In the genomic region with DNA sequence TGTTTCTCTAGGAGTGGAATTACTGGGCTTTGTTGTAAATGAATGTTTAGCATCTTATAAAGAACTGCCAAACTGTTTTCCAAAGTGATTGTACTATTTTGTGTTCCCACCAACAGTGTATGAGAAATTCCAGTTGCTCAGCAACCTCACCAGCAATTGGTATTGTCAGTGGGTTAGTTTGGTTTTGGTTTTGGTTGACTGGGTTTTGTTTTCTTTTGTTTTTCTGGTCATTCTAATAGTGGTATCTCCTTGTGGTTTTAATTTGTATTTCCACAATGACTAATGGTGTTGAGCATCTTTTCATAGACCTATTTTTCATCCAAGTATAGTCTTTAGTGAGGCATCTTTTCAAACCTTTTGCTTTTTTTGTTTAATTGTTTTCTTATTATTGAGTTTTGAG, we compare ENCODE assay signal across 8 cellular contexts. TPM values are rescaled to one million over a fixed set of nuclear protein-coding genes. Genes with fewer than 3 reads are reported as not detected.
DNase-seq lines count a peak whose midpoint lies in the region; ATAC-seq and TF ChIP-seq lines count a peak whose summit lies in the region.

No MANE protein-coding gene starts in this region.

- no peaks in the 10 kb centered on the region for H3K79me1 ChIP-seq in neuronal stem cell (ENCODE audit: low read depth, low read length)

- H3K18ac ChIP-seq in neuronal stem cell (ENCODE audit: low read length), result no peak overlapping the region

- ATAC-seq in GM19023 (IDR thresholded peaks at IDR 0.05; ENCODE audit: unreplicated experiment) (peak; percentile 90), HG02840 (IDR thresholded peaks at IDR 0.05; ENCODE audit: low FRiP score, unreplicated experiment) (peak; percentile 86), WTC11 (no peak)

- no peak overlapping the region for H2BK12ac ChIP-seq in neuronal stem cell (ENCODE audit: low read length)

- no peaks in the 10 kb centered on the region for H3K9me3 Mint-ChIP-seq in WTC11

- CTCF ChIA-PET in WTC11 (lab: Charles Lee), result interaction anchor here (1.2 kb wide), 1 partner anchor 18 kb away, joined by 3 read pairs; no protein-coding TSS in a partner anchor

- H3K4me3 ChIP-seq in neuronal stem cell (ENCODE audit: low read length in 2 of 2), result no peak overlapping the region

- H3K14ac ChIP-seq in neuronal stem cell (ENCODE audit: low read length), result no peak overlapping the region

- no peak overlapping the region for H3K4me3 Mint-ChIP-seq in WTC11

- POLR2A ChIA-PET in WTC11 (lab: Charles Lee), result no interaction called here

- H3K27me3 Mint-ChIP-seq in WTC11 (ENCODE audit: low read depth), result no peaks in the 10 kb centered on the region

- H2BK120ac ChIP-seq in neuronal stem cell (ENCODE audit: low read depth, low read length), result no peak overlapping the region

- H2AFZ ChIP-seq in neuronal stem cell (ENCODE audit: low read length), result peak overlapping the region; percentile 18

- H3K36me3 ChIP-seq in neuronal stem cell (replicated peaks in 1 of 2; ENCODE audit: control insufficient read depth in 2 of 2, insufficient read depth in 2 of 2, low read length in 2 of 2), result no peaks in the 10 kb centered on the region

- no peak overlapping the region for H3K27ac ChIP-seq in neuronal stem cell (replicated peaks; ENCODE audit: low read length)

- H2AK5ac ChIP-seq in neuronal stem cell (ENCODE audit: low read depth, low read length), result no peak overlapping the region

- H2BK15ac ChIP-seq in neuronal stem cell (ENCODE audit: low read length), result no peak overlapping the region

- TF ChIP-seq CTCF in WTC11 (IDR thresholded peaks at IDR 0.05), result no peak

- no peak overlapping the region for H4K91ac ChIP-seq in neuronal stem cell (ENCODE audit: low read depth, low read length, poor library complexity)

- no peaks in the 10 kb centered on the region for H3K27me3 ChIP-seq in neuronal stem cell (ENCODE audit: control insufficient read depth in 3 of 3, insufficient read depth in 3 of 3, low read depth in 1 of 3, low read length in 3 of 3)

- H3K36me3 Mint-ChIP-seq in WTC11, result no peaks in the 10 kb centered on the region

- H3K9ac ChIP-seq in neuronal stem cell (ENCODE audit: low read depth, low read length, poor library complexity), result no peak overlapping the region

- peak overlapping the region; percentile 26 for H3K27ac Mint-ChIP-seq in WTC11

- no peak overlapping the region for H4K8ac ChIP-seq in neuronal stem cell (ENCODE audit: low read depth, low read length)

- H3K9me3 ChIP-seq in neuronal stem cell (replicated peaks in 1 of 2; ENCODE audit: control insufficient read depth in 2 of 2, insufficient read depth in 1 of 2, low read depth in 1 of 2, low read length in 2 of 2), result peaks cover 0 to 13% of the 10 kb centered on the region in 2 donors

- no peak overlapping the region for H3K23ac ChIP-seq in neuronal stem cell (ENCODE audit: low read depth, low read length, poor library complexity)

- H3K4me2 ChIP-seq in neuronal stem cell (ENCODE audit: insufficient read depth, low read length, poor library complexity, severe bottlenecking), result no peak overlapping the region

- no peak overlapping the region for H3K4ac ChIP-seq in neuronal stem cell (ENCODE audit: low read length)

- no peak for DNase-seq in WTC11 (ENCODE audit: low spot score)
- no peak for DNase-seq in neuronal stem cell (ENCODE audit: low spot score)
- DNase-seq in pons (ENCODE audit: low spot score), result no peak
- no peak for DNase-seq in putamen (ENCODE audit: low spot score)
- no peak for DNase-seq in NCI-H524 (lab: John Stamatoyannopoulos, UW)
- no peak for DNase-seq in SIG-M5 treated with dmso at 0.1 percent for 504 hours (lab: John Stamatoyannopoulos, UW; ENCODE audit: unreplicated experiment)

- no peak overlapping the region for H2BK5ac ChIP-seq in neuronal stem cell (ENCODE audit: low read length)

- H3K4me1 ChIP-seq in neuronal stem cell (ENCODE audit: control insufficient read depth in 2 of 2, insufficient read depth in 1 of 2, low read depth in 1 of 2, low read length in 2 of 2), result peaks cover 7 to 36% of the 10 kb centered on the region in 2 donors

- H3K4me1 Mint-ChIP-seq in WTC11, result peaks cover 45% of the 10 kb centered on the region

TF ChIP-seq in WTC11, 78 proteins besides CTCF, POLR2A, EP300 and RAD21:
- TF ChIP-seq ZNF396 (CRISPR knock-in tag; IDR thresholded peaks at IDR 0.05; ENCODE audit: borderline replicate concordance), result no peak
- no peak for TF ChIP-seq RELA (CRISPR knock-in tag; IDR thresholded peaks at IDR 0.05; ENCODE audit: borderline replicate concordance)
- TF ChIP-seq TCF7 (CRISPR knock-in tag; IDR thresholded peaks at IDR 0.05; ENCODE audit: low read depth), result no peak
- TF ChIP-seq CREB1 (CRISPR knock-in tag; IDR thresholded peaks at IDR 0.05), result no peak
- TF ChIP-seq E2F1 (CRISPR knock-in tag; IDR thresholded peaks at IDR 0.05), result no peak
- no peak for TF ChIP-seq ZNF416 (CRISPR knock-in tag; IDR thresholded peaks at IDR 0.05)
- no peak for TF ChIP-seq ELF4 (CRISPR knock-in tag; IDR thresholded peaks at IDR 0.05; ENCODE audit: low read depth)
- TF ChIP-seq TEAD4 (CRISPR knock-in tag; IDR thresholded peaks at IDR 0.05), result no peak
- no peak for TF ChIP-seq JUN (CRISPR knock-in tag; IDR thresholded peaks at IDR 0.05)
- TF ChIP-seq, protein P1, sequence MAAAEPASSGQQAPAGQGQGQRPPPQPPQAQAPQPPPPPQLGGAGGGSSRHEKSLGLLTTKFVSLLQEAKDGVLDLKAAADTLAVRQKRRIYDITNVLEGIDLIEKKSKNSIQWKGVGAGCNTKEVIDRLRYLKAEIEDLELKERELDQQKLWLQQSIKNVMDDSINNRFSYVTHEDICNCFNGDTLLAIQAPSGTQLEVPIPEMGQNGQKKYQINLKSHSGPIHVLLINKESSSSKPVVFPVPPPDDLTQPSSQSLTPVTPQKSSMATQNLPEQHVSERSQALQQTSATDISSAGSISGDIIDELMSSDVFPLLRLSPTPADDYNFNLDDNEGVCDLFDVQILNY (CRISPR knock-in tag; IDR thresholded peaks at IDR 0.05), result no peak
- TF ChIP-seq FOXP1 (CRISPR knock-in tag; IDR thresholded peaks at IDR 0.05; ENCODE audit: borderline replicate concordance), result no peak
- TF ChIP-seq, protein P2, sequence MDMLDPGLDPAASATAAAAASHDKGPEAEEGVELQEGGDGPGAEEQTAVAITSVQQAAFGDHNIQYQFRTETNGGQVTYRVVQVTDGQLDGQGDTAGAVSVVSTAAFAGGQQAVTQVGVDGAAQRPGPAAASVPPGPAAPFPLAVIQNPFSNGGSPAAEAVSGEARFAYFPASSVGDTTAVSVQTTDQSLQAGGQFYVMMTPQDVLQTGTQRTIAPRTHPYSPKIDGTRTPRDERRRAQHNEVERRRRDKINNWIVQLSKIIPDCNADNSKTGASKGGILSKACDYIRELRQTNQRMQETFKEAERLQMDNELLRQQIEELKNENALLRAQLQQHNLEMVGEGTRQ (CRISPR knock-in tag; IDR thresholded peaks at IDR 0.05), result no peak
- TF ChIP-seq ATF6 (CRISPR knock-in tag; IDR thresholded peaks at IDR 0.05), result no peak
- no peak for TF ChIP-seq ZNF263 (CRISPR knock-in tag; IDR thresholded peaks at IDR 0.05; ENCODE audit: low read depth)
- no peak for TF ChIP-seq OVOL2 (CRISPR knock-in tag; IDR thresholded peaks at IDR 0.05; ENCODE audit: borderline replicate concordance)
- TF ChIP-seq GRHL2 (CRISPR knock-in tag; IDR thresholded peaks at IDR 0.05; ENCODE audit: insufficient replicate concordance, severe bottlenecking), result no peak
- TF ChIP-seq ERG (CRISPR knock-in tag; IDR thresholded peaks at IDR 0.05), result no peak
- no peak for TF ChIP-seq ZNF232 (CRISPR knock-in tag; IDR thresholded peaks at IDR 0.05)
- TF ChIP-seq IRF2 (CRISPR knock-in tag; IDR thresholded peaks at IDR 0.05; ENCODE audit: borderline replicate concordance, low read depth), result no peak
TF ChIP-seq in WTC11: peak in this region for 0.

RNA-seq across cellular contexts. Expression of gene FILIP1L, which starts 27.1 kb away (rescaled TPM):
- total RNA-seq in WTC11 (2021), result 0.11 to 0.18 TPM (median 0.17 TPM) in 3 replicates
- polyA plus RNA-seq in neuronal stem cell (2013, experiment 1 of 2), result 2.2 TPM
- polyA plus RNA-seq in neuronal stem cell (2013, experiment 2 of 2), result 1.7 TPM
